17 cellular contexts compared by ENCODE assay signal in the genomic region with DNA sequence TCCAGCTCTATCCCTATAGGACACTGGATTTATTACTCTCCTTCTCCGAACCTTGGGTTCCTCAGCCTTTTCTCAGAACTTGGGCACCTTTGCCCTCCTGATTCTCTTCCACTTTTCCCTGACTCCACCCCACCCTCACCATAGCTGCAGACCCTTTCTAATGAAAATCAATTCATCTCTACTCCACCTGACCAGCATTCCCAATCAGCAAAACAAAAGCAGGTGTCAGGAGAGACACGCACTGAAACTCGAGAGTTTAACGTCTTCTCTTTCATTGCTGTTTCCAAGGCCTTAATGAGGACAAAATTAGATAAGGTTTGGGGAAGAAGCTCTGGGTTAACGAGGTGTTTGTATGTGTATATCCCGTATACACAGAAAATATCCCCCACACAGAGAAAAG.
A peak's percentile ranks its signal among the peaks of the same experiment; 100 is the strongest.
DNase-seq lines count a peak whose midpoint lies in the region; ATAC-seq and TF ChIP-seq lines count a peak whose summit lies in the region.
"Had no signal": no experiment of that assay in that cellular context is flagged by ENCODE, and none has a peak within 500 bp of the region (broad histone marks: within the 10 kb centered on the region; RNA-seq: fewer than 3 reads in every experiment).

No MANE protein-coding gene starts in this region.

- WGBS in H9 (ENCODE audit: extremely low coverage, insufficient read length, low lambda C conversion rate): no CpG with 5 or more reads among the region's 6 CpGs

- H3K23me2 ChIP-seq in H9 (ENCODE audit: insufficient read length, low read depth, low read length, poor library complexity, severe bottlenecking): no peaks in the 10 kb centered on the region

- peak overlapping the region; percentile 1; the same call in 1 of the 2 replicates for H3K4me3 ChIP-seq in GM23338
- H3K4me3 ChIP-seq in iPS-20b (ENCODE audit: low read length): peak overlapping the region; percentile 42; the same call in 1 of the 2 replicates
- H3K4me3 ChIP-seq: A549, GM12878, K562 had no signal

- H3T11ph ChIP-seq in H9 (ENCODE audit: low read length): no peak overlapping the region

- H3K56ac ChIP-seq in H9 (ENCODE audit: insufficient read length, low read depth, low read length): no peak overlapping the region

- no peak overlapping the region for H2BK120ac ChIP-seq in H9 (ENCODE audit: low read depth, low read length, poor library complexity, severe bottlenecking)

- H3K27me3 Mint-ChIP-seq in GM23338 (ENCODE audit: insufficient read depth, low read depth, poor library complexity): peaks cover 1% of the 10 kb centered on the region
- H3K27me3 Mint-ChIP-seq in H9 (ENCODE audit: low read depth): no peaks in the 10 kb centered on the region
- no peaks in the 10 kb centered on the region for H3K27me3 Mint-ChIP-seq in WTC11 (ENCODE audit: low read depth)
- H3K27me3 Mint-ChIP-seq in glutamatergic neuron (ENCODE audit: unreplicated experiment): peaks cover 7% of the 10 kb centered on the region
- H3K27me3 Mint-ChIP-seq: CD4-positive, alpha-beta memory T cell had no signal

- H3K36me3 Mint-ChIP-seq in GM23338 (ENCODE audit: low read depth): no peaks in the 10 kb centered on the region
- no peaks in the 10 kb centered on the region for H3K36me3 Mint-ChIP-seq in H9 (ENCODE audit: insufficient read depth in 1 of 3, low read depth in 3 of 3)
- no peaks in the 10 kb centered on the region for H3K36me3 Mint-ChIP-seq in WTC11
- H3K36me3 Mint-ChIP-seq in glutamatergic neuron (ENCODE audit: unreplicated experiment): no peaks in the 10 kb centered on the region
- H3K36me3 Mint-ChIP-seq: CD4-positive, alpha-beta memory T cell had no signal

- H3K9ac ChIP-seq in H9 (ENCODE audit: extremely low read depth, insufficient read length, low read length) (no peak overlapping the region), iPS-20b (ENCODE audit: low read depth, low read length) (no peak overlapping the region)

- H2AFZ ChIP-seq in GM23338 (no peak overlapping the region), H9 (ENCODE audit: low read length) (no peak overlapping the region)

- H2AK5ac ChIP-seq in H9 (ENCODE audit: insufficient read length, low read length): no peak overlapping the region

- no peak overlapping the region for H3K14ac ChIP-seq in H9 (ENCODE audit: insufficient read depth, low read length)

- no peaks in the 10 kb centered on the region for H3F3A ChIP-seq in GM23338 (replicated peaks; ENCODE audit: low read depth)

- H3K9me2 ChIP-seq in GM23338 (ENCODE audit: insufficient read depth): no peaks in the 10 kb centered on the region

- H3K4me1 Mint-ChIP-seq in GM23338: peaks cover 32% of the 10 kb centered on the region
- peaks cover 40% of the 10 kb centered on the region in 2 experiments for H3K4me1 Mint-ChIP-seq in H9
- peaks cover 46% of the 10 kb centered on the region for H3K4me1 Mint-ChIP-seq in WTC11
- peaks cover 20% of the 10 kb centered on the region for H3K4me1 Mint-ChIP-seq in glutamatergic neuron (ENCODE audit: low read depth, unreplicated experiment)
- H3K4me1 Mint-ChIP-seq: CD4-positive, alpha-beta memory T cell had no signal

- H3K23ac ChIP-seq in H9 (ENCODE audit: insufficient read length, low read depth, low read length): no peak overlapping the region

- no peak overlapping the region for H4K5ac ChIP-seq in H9 (ENCODE audit: insufficient read length, low read depth, low read length)

- POLR2A ChIA-PET in WTC11 (lab: Charles Lee): no interaction called here

- no peak overlapping the region for H4K8ac ChIP-seq in H9 (replicated peaks; ENCODE audit: insufficient read length, low read depth, low read length)

- H3K9me3 ChIP-seq in H9 (ENCODE audit: control insufficient read depth, low read depth, low read length) (no peaks in the 10 kb centered on the region), iPS-20b (ENCODE audit: insufficient read depth, low read depth, low read length) (no peaks in the 10 kb centered on the region)
- H3K9me3 ChIP-seq: A549, BE2C had no signal

- no peaks in the 10 kb centered on the region for H3K27me3 ChIP-seq in GM23338 (ENCODE audit: insufficient read depth)
- no peaks in the 10 kb centered on the region for H3K27me3 ChIP-seq in H9 (ENCODE audit: insufficient read depth, low read length)
- no peaks in the 10 kb centered on the region for H3K27me3 ChIP-seq in iPS-20b (ENCODE audit: insufficient read depth, low read length)
- H3K27me3 ChIP-seq: BE2C had no signal

- no peak overlapping the region for H2BK12ac ChIP-seq in H9 (ENCODE audit: insufficient read length, low read depth, low read length)

- H3K18ac ChIP-seq in H9 (ENCODE audit: insufficient read length, low read depth, low read length): no peak overlapping the region

- no peaks in the 10 kb centered on the region for H4K20me1 ChIP-seq in GM23338 (replicated peaks; ENCODE audit: insufficient read depth)
- no peaks in the 10 kb centered on the region for H4K20me1 ChIP-seq in H9 (ENCODE audit: control insufficient read depth, insufficient read depth, insufficient read length)

- no peak overlapping the region for H3K27ac ChIP-seq in GM23338 (ENCODE audit: low read depth)
- no peak overlapping the region for H3K27ac ChIP-seq in H9 (ENCODE audit: insufficient read length, low read depth, low read length)
- peak overlapping the region; percentile 22 for H3K27ac ChIP-seq in iPS-20b (ENCODE audit: low read length)
- H3K27ac ChIP-seq: A549, C4-2B had no signal

- H3K4me1 ChIP-seq in GM23338 (ENCODE audit: insufficient read depth): peaks cover 34% of the 10 kb centered on the region
- H3K4me1 ChIP-seq in H9 (ENCODE audit: insufficient read depth, low read length): peaks cover 11% of the 10 kb centered on the region
- peaks cover 33% of the 10 kb centered on the region; the same call in 1 of the 2 replicates for H3K4me1 ChIP-seq in iPS-20b (ENCODE audit: insufficient read depth, low read length)

- H3K4ac ChIP-seq in H9 (ENCODE audit: low read depth, low read length): no peak overlapping the region

- H2BK20ac ChIP-seq in H9 (ENCODE audit: low read depth, low read length, poor library complexity, severe bottlenecking): no peak overlapping the region

- TF ChIP-seq CTCF in GM23338 (conservative IDR thresholded peaks at IDR 0.05; ENCODE audit: low read depth in 2 of 2) (no peak), H9 (conservative IDR thresholded peaks at IDR 0.05) (no peak), WTC11 (IDR thresholded peaks at IDR 0.05) (no peak), glutamatergic neuron (IDR thresholded peaks at IDR 0.05; ENCODE audit: partially characterized antibody, unreplicated experiment) (no peak)

- CTCF ChIA-PET in WTC11 (lab: Charles Lee): no interaction called here

- DNase-seq in GM23338 (ENCODE audit: low spot score) (peak; percentile 68), H9 (peak; percentile 40), WTC11 (ENCODE audit: low spot score) (no peak), 8988T (no peak), occipital lobe (lab: John Stamatoyannopoulos, UW) (no peak), glutamatergic neuron (no peak)
- DNase-seq: BE2C; CD4-positive, alpha-beta memory T cell; DMS79; GOT3 had no signal

- peak overlapping the region; percentile 24 for H3K4me3 Mint-ChIP-seq in GM23338
- H3K4me3 Mint-ChIP-seq in H9: peak overlapping the region in 1 of 2 experiments; percentile 38; a peak in 2 of 5 replicates
- peak overlapping the region; percentile 41 for H3K4me3 Mint-ChIP-seq in WTC11
- no peak overlapping the region for H3K4me3 Mint-ChIP-seq in glutamatergic neuron (ENCODE audit: unreplicated experiment)

- no peak overlapping the region for H2BK15ac ChIP-seq in H9 (ENCODE audit: low read depth, low read length)

- H3K36me3 ChIP-seq in GM23338 (ENCODE audit: insufficient read depth): no peaks in the 10 kb centered on the region
- no peaks in the 10 kb centered on the region for H3K36me3 ChIP-seq in iPS-20b (ENCODE audit: insufficient read depth, low read depth, low read length)
- H3K36me3 ChIP-seq: BE2C had no signal

- H4K91ac ChIP-seq in H9 (ENCODE audit: insufficient read length, low read depth, low read length): no peak overlapping the region

- H2BK5ac ChIP-seq in H9 (ENCODE audit: insufficient read length, low read length): no peak overlapping the region

- ATAC-seq in GM23338: peak; percentile 87
- peak; percentile 81 for ATAC-seq in WTC11
- no peak for ATAC-seq in GM19452 (IDR thresholded peaks at IDR 0.05; ENCODE audit: unreplicated experiment)
- ATAC-seq: A549, HCT116, K562 had no signal

- no peaks in the 10 kb centered on the region for H3K79me2 ChIP-seq in GM23338 (replicated peaks; ENCODE audit: insufficient read depth)
- no peaks in the 10 kb centered on the region for H3K79me2 ChIP-seq in H9 (ENCODE audit: insufficient read depth, low read length)

- H3K9me3 Mint-ChIP-seq in GM23338 (no peaks in the 10 kb centered on the region), H9 (no peaks in the 10 kb centered on the region), WTC11 (no peaks in the 10 kb centered on the region), glutamatergic neuron (ENCODE audit: unreplicated experiment) (peaks cover 11% of the 10 kb centered on the region)

- H3K4me2 ChIP-seq in GM23338: peak overlapping the region; percentile 3
- H3K4me2 ChIP-seq in H9 (ENCODE audit: insufficient read depth, insufficient read length, low read length): peak overlapping the region; percentile 51
- H3K4me2 ChIP-seq: A549 had no signal

- H3K79me1 ChIP-seq in H9 (ENCODE audit: insufficient read depth, low read depth, low read length, poor library complexity, severe bottlenecking): no peaks in the 10 kb centered on the region

- H3K27ac Mint-ChIP-seq in GM23338: peak overlapping the region; percentile 78
- peak overlapping the region in 2 of 3 experiments; percentile 55 to 92; a peak in 4 of 7 replicates for H3K27ac Mint-ChIP-seq in H9
- H3K27ac Mint-ChIP-seq in WTC11: peak overlapping the region; percentile 91
- H3K27ac Mint-ChIP-seq in glutamatergic neuron (ENCODE audit: unreplicated experiment): no peak overlapping the region
- H3K27ac Mint-ChIP-seq: CD4-positive, alpha-beta memory T cell had no signal

TF ChIP-seq in GM23338, 12 proteins besides CTCF, POLR2A, EP300 and RAD21:
- TF ChIP-seq NANOG (IDR thresholded peaks at IDR 0.05; ENCODE audit: borderline replicate concordance) (peak; percentile 67; the same call in 1 of the 2 replicates), ZNF331 (CRISPR knock-in tag; IDR thresholded peaks at IDR 0.05; ENCODE audit: low read depth) (no peak)
TF ChIP-seq in GM23338: peak in this region for 1.

TF ChIP-seq in WTC11, 78 proteins besides CTCF, POLR2A, EP300 and RAD21 (continues in another document):
- TF ChIP-seq NFATC4 (CRISPR knock-in tag; IDR thresholded peaks at IDR 0.05): no peak
- TF ChIP-seq, protein P1, sequence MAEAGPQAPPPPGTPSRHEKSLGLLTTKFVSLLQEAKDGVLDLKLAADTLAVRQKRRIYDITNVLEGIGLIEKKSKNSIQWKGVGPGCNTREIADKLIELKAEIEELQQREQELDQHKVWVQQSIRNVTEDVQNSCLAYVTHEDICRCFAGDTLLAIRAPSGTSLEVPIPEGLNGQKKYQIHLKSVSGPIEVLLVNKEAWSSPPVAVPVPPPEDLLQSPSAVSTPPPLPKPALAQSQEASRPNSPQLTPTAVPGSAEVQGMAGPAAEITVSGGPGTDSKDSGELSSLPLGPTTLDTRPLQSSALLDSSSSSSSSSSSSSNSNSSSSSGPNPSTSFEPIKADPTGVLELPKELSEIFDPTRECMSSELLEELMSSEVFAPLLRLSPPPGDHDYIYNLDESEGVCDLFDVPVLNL (CRISPR knock-in tag; IDR thresholded peaks at IDR 0.05; ENCODE audit: borderline replicate concordance, low read depth): no peak

Comparison
In these comparisons a context has a peak if more than half of its experiments do, and no peak if none do; other contexts are left out.
1. DNase-seq: peak in GM23338 (single experiment) and H9 (single experiment); none in WTC11 (single experiment), 8988T (single experiment), occipital lobe (single experiment) and glutamatergic neuron (single experiment).